ENCODE assay signal across 14 cellular contexts in the genomic region with DNA sequence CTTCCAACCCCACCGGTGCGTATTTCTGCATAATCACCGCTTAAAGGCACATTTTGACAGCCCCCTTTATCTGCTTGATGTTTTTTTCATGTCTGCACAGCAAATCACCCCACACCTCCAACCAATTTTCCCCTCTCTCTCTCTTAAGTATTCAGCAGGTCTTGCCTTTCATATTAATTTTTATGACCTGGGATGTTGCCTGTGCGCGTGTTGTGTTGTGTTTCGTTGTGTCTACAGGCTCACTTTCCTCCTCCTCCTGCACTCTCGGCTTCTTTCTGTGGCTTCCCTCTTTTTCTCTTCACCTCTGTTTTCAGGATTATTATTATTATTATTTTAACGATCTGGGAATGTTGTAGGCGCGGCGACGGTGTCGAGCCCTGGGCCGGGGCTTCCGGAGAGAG. TPM values are rescaled to one million over a fixed set of nuclear protein-coding genes. Genes with fewer than 3 reads are reported as not detected.
DNase-seq lines count a peak whose midpoint lies in the region; ATAC-seq, FAIRE-seq and TF ChIP-seq lines count a peak whose summit lies in the region.
"Had no signal": no experiment of that assay in that cellular context is flagged by ENCODE, and none has a peak within 500 bp of the region (broad histone marks: within the 10 kb centered on the region; RNA-seq: fewer than 3 reads in every experiment).

No MANE protein-coding gene starts in this region.

- no peak overlapping the region for H2BK12ac ChIP-seq in mesenchymal stem cell (ENCODE audit: low read length in 2 of 2)

- H3K27ac ChIP-seq in mesenchymal stem cell (ENCODE audit: low read length, poor library complexity, severe bottlenecking): no peak overlapping the region
- H3K27ac ChIP-seq: PC-9 had no signal

- H2BK15ac ChIP-seq in mesenchymal stem cell (ENCODE audit: low read depth, poor library complexity, severe bottlenecking): no peak overlapping the region

- DNase-seq in activated T-cell treated with anti-CD3 and anti-CD28 coated beads, Interleukin-2, amount 50 U/mL, for 24 hours: no peak
- no peak for DNase-seq in activated T-cell treated with anti-CD3 and anti-CD28 coated beads, Interleukin-2, amount 50 U/mL, for 48 hours
- no peak for DNase-seq in activated naive CD8-positive, alpha-beta T cell treated with anti-CD3 and anti-CD28 coated beads for 36 hours
- DNase-seq in mesenchymal stem cell (no peak), NCI-H1048 (lab: John Stamatoyannopoulos, UW) (no peak), lower leg skin (ENCODE audit: low spot score in 2 of 2) (no peak), H54 (ENCODE audit: insufficient read length, low spot score) (no peak)
- DNase-seq in stimulated activated naive B cell treated with anti-CD40 and anti-IgM and Interleukin-4, amounts not matched to agents 10 μg/mL and 1 μg/mL and 100 μg/mL, for 72 hours: no peak
- DNase-seq: aorta, DMS153, PC-9 had no signal

- H3K4me3 ChIP-seq in mesenchymal stem cell (ENCODE audit: insufficient read depth in 1 of 2, low read depth in 1 of 2, low read length in 2 of 2) (no peak overlapping the region), lower leg skin (ENCODE audit: low read depth, poor library complexity, severe bottlenecking) (no peak overlapping the region)
- H3K4me3 ChIP-seq: PC-9 had no signal

- peaks cover 4% of the 10 kb centered on the region for H3K9me3 ChIP-seq in mesenchymal stem cell (ENCODE audit: control insufficient read depth, low read length)

- peaks cover 64 to 81% of the 10 kb centered on the region in 2 experiments for H3K27me3 ChIP-seq in mesenchymal stem cell (ENCODE audit: control insufficient read depth in 1 of 2, insufficient read depth in 1 of 2, low read length in 2 of 2)

- no peak for TF ChIP-seq POLR2A in lower leg skin (IDR thresholded peaks at IDR 0.05)
- no peak for TF ChIP-seq POLR2A in H54 (IDR thresholded peaks at IDR 0.05; ENCODE audit: low read depth, low read length)

- peak overlapping the region; percentile 79 for H3K4me2 ChIP-seq in mesenchymal stem cell (ENCODE audit: low read length, poor library complexity, severe bottlenecking)
- H3K4me2 ChIP-seq: PC-9 had no signal

- peak overlapping the region; percentile 43 for H3K4me3 Mint-ChIP-seq in activated T-cell treated with anti-CD3 and anti-CD28 coated beads, Interleukin-2, amount 50 U/mL, for 24 hours
- H3K4me3 Mint-ChIP-seq in activated naive CD8-positive, alpha-beta T cell treated with anti-CD3 and anti-CD28 coated beads for 36 hours: peak overlapping the region; percentile 32
- peak overlapping the region; percentile 34 to 55 for H3K4me3 Mint-ChIP-seq in stimulated activated naive B cell treated with anti-CD40 and anti-IgM and Interleukin-4, amounts not matched to agents 10 μg/mL and 1 μg/mL and 100 μg/mL, for 72 hours

- WGBS in mesenchymal stem cell: 0% methylated on average over 10 of the region's 15 CpGs
- WGBS in lower leg skin, 2 donors: 4 to 6% methylated on average over 15 of the region's 15 CpGs

- no peak overlapping the region for H3K18ac ChIP-seq in mesenchymal stem cell (ENCODE audit: low read depth in 1 of 2, low read length in 2 of 2)

- H4K91ac ChIP-seq in mesenchymal stem cell (ENCODE audit: low read length): no peak overlapping the region

- H3K9ac ChIP-seq in mesenchymal stem cell (ENCODE audit: low read length): no peak overlapping the region

- no peaks in the 10 kb centered on the region for H3K79me1 ChIP-seq in mesenchymal stem cell (replicated peaks; ENCODE audit: low read length, poor library complexity, severe bottlenecking)

- H3K36me3 ChIP-seq in mesenchymal stem cell (ENCODE audit: control insufficient read depth in 1 of 2, insufficient read depth in 2 of 2, low read depth in 1 of 2, low read length in 2 of 2): no peaks in the 10 kb centered on the region

- peaks cover 4% of the 10 kb centered on the region for H3K9me3 Mint-ChIP-seq in activated T-cell treated with anti-CD3 and anti-CD28 coated beads, Interleukin-2, amount 50 U/mL, for 24 hours
- H3K9me3 Mint-ChIP-seq in activated naive CD8-positive, alpha-beta T cell treated with anti-CD3 and anti-CD28 coated beads for 36 hours: peaks cover 8% of the 10 kb centered on the region
- H3K9me3 Mint-ChIP-seq in stimulated activated naive B cell treated with anti-CD40 and anti-IgM and Interleukin-4, amounts not matched to agents 10 μg/mL and 1 μg/mL and 100 μg/mL, for 72 hours: peaks cover 3 to 7% of the 10 kb centered on the region in 2 donors

- H3K36me3 Mint-ChIP-seq in activated T-cell treated with anti-CD3 and anti-CD28 coated beads, Interleukin-2, amount 50 U/mL, for 24 hours (ENCODE audit: low read depth): no peaks in the 10 kb centered on the region
- H3K36me3 Mint-ChIP-seq in activated naive CD8-positive, alpha-beta T cell treated with anti-CD3 and anti-CD28 coated beads for 36 hours: peaks cover 4% of the 10 kb centered on the region
- H3K36me3 Mint-ChIP-seq in stimulated activated naive B cell treated with anti-CD40 and anti-IgM and Interleukin-4, amounts not matched to agents 10 μg/mL and 1 μg/mL and 100 μg/mL, for 72 hours: peaks cover 7 to 15% of the 10 kb centered on the region in 2 donors

- H2BK120ac ChIP-seq in mesenchymal stem cell (ENCODE audit: low read depth, low read length): no peak overlapping the region

- no peak overlapping the region for H3K4ac ChIP-seq in mesenchymal stem cell (ENCODE audit: low read depth in 1 of 2, low read length in 2 of 2)

- peaks cover 29% of the 10 kb centered on the region for H3K4me1 Mint-ChIP-seq in activated T-cell treated with anti-CD3 and anti-CD28 coated beads, Interleukin-2, amount 50 U/mL, for 24 hours (ENCODE audit: low read depth)
- peaks cover 17% of the 10 kb centered on the region for H3K4me1 Mint-ChIP-seq in activated naive CD8-positive, alpha-beta T cell treated with anti-CD3 and anti-CD28 coated beads for 36 hours
- peaks cover 19 to 38% of the 10 kb centered on the region in 2 donors for H3K4me1 Mint-ChIP-seq in stimulated activated naive B cell treated with anti-CD40 and anti-IgM and Interleukin-4, amounts not matched to agents 10 μg/mL and 1 μg/mL and 100 μg/mL, for 72 hours

- H2AFZ ChIP-seq in mesenchymal stem cell (ENCODE audit: low read depth, low read length): no peak overlapping the region
- H2AFZ ChIP-seq: PC-9 had no signal

- H3K27ac Mint-ChIP-seq in activated T-cell treated with anti-CD3 and anti-CD28 coated beads, Interleukin-2, amount 50 U/mL, for 24 hours: no peak overlapping the region
- no peak overlapping the region for H3K27ac Mint-ChIP-seq in activated naive CD8-positive, alpha-beta T cell treated with anti-CD3 and anti-CD28 coated beads for 36 hours
- H3K27ac Mint-ChIP-seq in stimulated activated naive B cell treated with anti-CD40 and anti-IgM and Interleukin-4, amounts not matched to agents 10 μg/mL and 1 μg/mL and 100 μg/mL, for 72 hours: peak overlapping the region; percentile 79

- FAIRE-seq in H54 (lab: Jason Lieb, UNC): no peak
- FAIRE-seq: endometrium had no signal

- no peak for TF ChIP-seq CTCF in lower leg skin (IDR thresholded peaks at IDR 0.05)

- H2BK5ac ChIP-seq in mesenchymal stem cell (ENCODE audit: low read depth, low read length, poor library complexity, severe bottlenecking): no peak overlapping the region

- intact Hi-C loops in lower leg skin (cut with DNase I; ENCODE audit: low total_unique reads): no loop called here

- no peak overlapping the region for H3K14ac ChIP-seq in mesenchymal stem cell (ENCODE audit: low read length in 2 of 2)

- peaks cover 98% of the 10 kb centered on the region for H3K27me3 Mint-ChIP-seq in activated T-cell treated with anti-CD3 and anti-CD28 coated beads, Interleukin-2, amount 50 U/mL, for 24 hours
- H3K27me3 Mint-ChIP-seq in activated naive CD8-positive, alpha-beta T cell treated with anti-CD3 and anti-CD28 coated beads for 36 hours: peaks cover 96% of the 10 kb centered on the region
- peaks cover 76 to 93% of the 10 kb centered on the region in 2 donors for H3K27me3 Mint-ChIP-seq in stimulated activated naive B cell treated with anti-CD40 and anti-IgM and Interleukin-4, amounts not matched to agents 10 μg/mL and 1 μg/mL and 100 μg/mL, for 72 hours

- H3K23ac ChIP-seq in mesenchymal stem cell (ENCODE audit: low read length in 2 of 2): no peak overlapping the region

- ATAC-seq in stimulated activated naive B cell treated with anti-CD40 and anti-IgM and Interleukin-4, amounts not matched to agents 10 μg/mL and 1 μg/mL and 100 μg/mL, for 72 hours (replicated peaks): no peak

- H2AK5ac ChIP-seq in mesenchymal stem cell (ENCODE audit: low read length, severe bottlenecking): no peak overlapping the region

- H3K4me1 ChIP-seq in mesenchymal stem cell (ENCODE audit: control insufficient read depth, insufficient read depth, low read depth, low read length): peaks cover 29% of the 10 kb centered on the region

- H4K8ac ChIP-seq in mesenchymal stem cell (ENCODE audit: low read length): no peak overlapping the region

RNA-seq across cellular contexts. Expression of a gene that starts 0.7 kb away (rescaled TPM):
- total RNA-seq in activated naive CD8-positive, alpha-beta T cell treated with anti-CD3 and anti-CD28 coated beads for 36 hours: not detected
- not detected for polyA plus RNA-seq in mesenchymal stem cell (2013, experiment 1 of 2)
- not detected for polyA plus RNA-seq in mesenchymal stem cell (2013, experiment 2 of 2)
- total RNA-seq in lower leg skin: not detected
- total RNA-seq: aorta; PC-9; posterior vena cava; T-helper 1 cell treated with Interleukin-12 subunit alpha and Interleukin-12 subunit beta and Interleukin-4 antibody, amounts not matched to agents 30 ng/mL and 1 ng/mL, for 36 hours had no signal
- polyA plus RNA-seq: aorta had no signal
